ENCODE assay signal across 8 cellular contexts in genomic region chr12:4153343-4153892, GRCh38.
DNase-seq lines count a peak whose midpoint lies in the region; ATAC-seq and FAIRE-seq lines count a peak whose summit lies in the region.

No MANE protein-coding gene starts in this region.

- no peaks in the 10 kb centered on the region for H3K9me3 ChIP-seq in effector memory CD4-positive, alpha-beta T cell (ENCODE audit: control insufficient read depth, low read length)

- H3K27ac Mint-ChIP-seq in T-cell: peak overlapping the region; percentile 88 to 92
- H3K27ac Mint-ChIP-seq in stimulated activated naive CD8-positive, alpha-beta T cell treated with anti-CD3 and anti-CD28 coated beads, Interleukin-15, amount 100 ng/mL, for 72 hours: peak overlapping the region; percentile 16 to 96

- peak; percentile 80 for ATAC-seq in HG02642 (IDR thresholded peaks at IDR 0.05; ENCODE audit: poor library complexity, unreplicated experiment)
- ATAC-seq in T-cell (replicated peaks in 1 of 4): peak; percentile 59 to 75 (median 68)
- peak; percentile 91 for ATAC-seq in stimulated activated naive CD8-positive, alpha-beta T cell treated with anti-CD3 and anti-CD28 coated beads, Interleukin-15, amount 100 ng/mL, for 72 hours

- peaks cover 42 to 73% (median 54%) of the 10 kb centered on the region in 3 donors for H3K4me1 Mint-ChIP-seq in T-cell
- peaks cover 94% of the 10 kb centered on the region for H3K4me1 Mint-ChIP-seq in stimulated activated naive CD8-positive, alpha-beta T cell treated with anti-CD3 and anti-CD28 coated beads, Interleukin-15, amount 100 ng/mL, for 72 hours

- H3K4me3 Mint-ChIP-seq in T-cell: peak overlapping the region in 2 of 3 donors; percentile 13 to 62
- peak overlapping the region; percentile 50 to 73 for H3K4me3 Mint-ChIP-seq in stimulated activated naive CD8-positive, alpha-beta T cell treated with anti-CD3 and anti-CD28 coated beads, Interleukin-15, amount 100 ng/mL, for 72 hours

- no peaks in the 10 kb centered on the region for H3K27me3 Mint-ChIP-seq in T-cell
- no peaks in the 10 kb centered on the region for H3K27me3 Mint-ChIP-seq in stimulated activated naive CD8-positive, alpha-beta T cell treated with anti-CD3 and anti-CD28 coated beads, Interleukin-15, amount 100 ng/mL, for 72 hours

- peaks cover 0 to 4% (median 4%) of the 10 kb centered on the region in 3 donors for H3K9me3 Mint-ChIP-seq in T-cell
- peaks cover 0 to 8% of the 10 kb centered on the region in 2 donors for H3K9me3 Mint-ChIP-seq in stimulated activated naive CD8-positive, alpha-beta T cell treated with anti-CD3 and anti-CD28 coated beads, Interleukin-15, amount 100 ng/mL, for 72 hours

- FAIRE-seq in GM18507 (lab: Jason Lieb, UNC): peak; percentile 100

- POLR2A ChIA-PET in T-cell (lab: Charles Lee): no interaction called here

- H3K4me1 ChIP-seq in effector memory CD4-positive, alpha-beta T cell (ENCODE audit: control insufficient read depth, insufficient read depth, low read length, poor library complexity, severe bottlenecking): peaks cover 40% of the 10 kb centered on the region

- peak overlapping the region; percentile 58 for H3K27ac ChIP-seq in effector memory CD4-positive, alpha-beta T cell (ENCODE audit: insufficient read depth, low read length, poor library complexity, severe bottlenecking)

- H3K4me3 ChIP-seq in effector memory CD4-positive, alpha-beta T cell (ENCODE audit: insufficient read depth, low read depth, low read length, poor library complexity, severe bottlenecking): no peak overlapping the region

- DNase-seq in GM18507 (ENCODE audit: extremely low spot score, insufficient read length, low read depth): peak; percentile 50
- peak in 17 of 34 experiments; percentile 8 to 49 (median 20) for DNase-seq in T-cell
- DNase-seq in effector memory CD4-positive, alpha-beta T cell: peak; percentile 19 to 50 (median 26)
- peak; percentile 73 to 91 for DNase-seq in stimulated activated naive CD8-positive, alpha-beta T cell treated with anti-CD3 and anti-CD28 coated beads, Interleukin-15, amount 100 ng/mL, for 72 hours
- DNase-seq in COR-L47 (lab: John Stamatoyannopoulos, UW): no peak
- no peak for DNase-seq in NCI-H2029 (lab: John Stamatoyannopoulos, UW)
- DNase-seq in NCI-H2196 treated with DMSO at 0.1 percent for 48 hours (lab: John Stamatoyannopoulos, UW; ENCODE audit: unreplicated experiment): no peak

- H3K36me3 ChIP-seq in effector memory CD4-positive, alpha-beta T cell (ENCODE audit: control insufficient read depth, insufficient read depth, low read length): no peaks in the 10 kb centered on the region

- no peaks in the 10 kb centered on the region for H3K27me3 ChIP-seq in effector memory CD4-positive, alpha-beta T cell (replicated peaks; ENCODE audit: control insufficient read depth, insufficient read depth, low read length, poor library complexity, severe bottlenecking)

- CTCF ChIA-PET in T-cell (lab: Charles Lee): interaction anchor here (1.2 to 2.7 kb wide), 2 partner anchors 10 to 11 kb away, joined by 3 to 7 read pairs; no protein-coding TSS in a partner anchor

- peaks cover 3% of the 10 kb centered on the region for H3K36me3 Mint-ChIP-seq in T-cell

Comparison
In these comparisons a context has a peak if more than half of its experiments do, and no peak if none do; other contexts are left out.
1. DNase-seq: peak in GM18507 (single experiment), effector memory CD4-positive, alpha-beta T cell (3 of 3) and stimulated activated naive CD8-positive, alpha-beta T cell treated with anti-CD3 and anti-CD28 coated beads, Interleukin-15, amount 100 ng/mL, for 72 hours (2 of 2); none in COR-L47 (single experiment), NCI-H2029 (single experiment) and NCI-H2196 treated with DMSO at 0.1 percent for 48 hours (single experiment).
2. Peak in every context shown above with its lines, with median percentiles within 50 percentile points of each other: ATAC-seq.